In the genomic region with DNA sequence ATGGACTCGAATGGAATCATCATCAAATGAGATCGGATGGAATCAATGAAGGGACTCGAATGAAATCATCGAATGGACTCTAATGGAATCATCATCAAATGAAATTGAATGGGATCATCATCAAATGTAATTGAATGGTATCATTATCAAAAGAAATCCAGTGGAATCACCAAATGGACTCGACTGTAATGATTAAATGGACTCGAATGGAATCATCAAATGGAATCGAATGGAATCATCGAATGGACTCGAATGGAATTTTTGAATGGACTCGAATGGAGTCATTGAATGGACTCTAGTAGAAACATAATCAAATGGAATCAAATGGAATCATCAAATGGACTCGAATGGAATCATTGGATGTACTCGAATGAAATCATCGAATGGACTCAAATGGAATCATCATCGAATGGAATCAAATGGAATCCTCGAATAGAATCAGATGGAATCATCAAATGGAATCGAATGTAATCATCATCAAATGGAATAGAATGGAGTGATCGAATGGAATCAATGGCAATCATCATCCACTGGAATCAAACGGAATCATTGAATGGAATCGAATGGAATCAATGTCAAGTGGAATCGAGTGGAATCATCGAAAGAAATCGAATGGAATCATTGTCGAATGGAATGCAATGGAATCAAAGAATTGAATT, we compare ENCODE assay signal across 8 cellular contexts.
DNase-seq lines count a peak whose midpoint lies in the region; ATAC-seq and TF ChIP-seq lines count a peak whose summit lies in the region.
"Not testable (repeated sequence)": the region's sequence is repeated elsewhere in the genome, so short reads cannot be mapped to it uniquely, and the experiment has no call there.

No MANE protein-coding gene starts in this region.

- H2AFZ ChIP-seq in DND-41 (ENCODE audit: low read depth, low read length) = not testable (repeated sequence)

- peaks cover 23% of the 10 kb centered on the region for H3K9me3 Mint-ChIP-seq in activated T-helper 2 cell treated with anti-CD3 and anti-CD28 coated beads, Interferon-gamma antibody, Interleukin-2, Interleukin-4, amounts not matched to agents 10 μg/mL and 5 μg/mL and 100 μg/mL, durations not matched to agents 14 hours and 24 hours and 36 hours

- DNase-seq in DND-41 = peak; percentile 35
- DNase-seq in M059J (ENCODE audit: low read depth) = peak; percentile 6
- peak; percentile 63 for DNase-seq in activated T-helper 2 cell treated with anti-CD3 and anti-CD28 coated beads, Interferon-gamma antibody, Interleukin-2, Interleukin-4, amounts not matched to agents 10 μg/mL and 5 μg/mL and 100 μg/mL, durations not matched to agents 14 hours and 24 hours and 36 hours (ENCODE audit: low spot score)
- not testable (repeated sequence) for DNase-seq in mucosa of descending colon; stimulated activated naive CD8-positive, alpha-beta T cell treated with anti-CD3 and anti-CD28 coated beads, Interleukin-15, Interleukin-2, amounts not matched to agents 100 U/mL and 50 U/mL, for 24 hours

- H4K20me1 ChIP-seq in DND-41 (ENCODE audit: insufficient read depth, low read length) = not testable (repeated sequence)

- not testable (repeated sequence) for H3K79me2 ChIP-seq in DND-41 (ENCODE audit: insufficient read depth, low read length)

- H3K27ac Mint-ChIP-seq in activated T-helper 2 cell treated with anti-CD3 and anti-CD28 coated beads, Interferon-gamma antibody, Interleukin-2, Interleukin-4, amounts not matched to agents 10 μg/mL and 5 μg/mL and 100 μg/mL, durations not matched to agents 14 hours and 24 hours and 36 hours = not testable (repeated sequence)

- H3K36me3 Mint-ChIP-seq in activated T-helper 2 cell treated with anti-CD3 and anti-CD28 coated beads, Interferon-gamma antibody, Interleukin-2, Interleukin-4, amounts not matched to agents 10 μg/mL and 5 μg/mL and 100 μg/mL, durations not matched to agents 14 hours and 24 hours and 36 hours (ENCODE audit: low read depth) = not testable (repeated sequence)

- H3K9me3 ChIP-seq in DND-41 (ENCODE audit: insufficient read depth, low read length, severe bottlenecking) (peaks cover 17% of the 10 kb centered on the region), mucosa of descending colon (peaks cover 25% of the 10 kb centered on the region)

- H3K27me3 Mint-ChIP-seq in activated T-helper 2 cell treated with anti-CD3 and anti-CD28 coated beads, Interferon-gamma antibody, Interleukin-2, Interleukin-4, amounts not matched to agents 10 μg/mL and 5 μg/mL and 100 μg/mL, durations not matched to agents 14 hours and 24 hours and 36 hours (ENCODE audit: low read depth) = not testable (repeated sequence)

- not testable (repeated sequence) for H3K27ac ChIP-seq in DND-41 (ENCODE audit: low read length)

- TF ChIP-seq CTCF in DND-41 (IDR thresholded peaks at IDR 0.05; ENCODE audit: borderline replicate concordance, extremely low read depth, low read length, poor library complexity, severe bottlenecking); mucosa of descending colon (IDR thresholded peaks at IDR 0.05): not testable (repeated sequence)

- not testable (repeated sequence) for H3K4me1 ChIP-seq in DND-41 (ENCODE audit: insufficient read depth, low read length); mucosa of descending colon (ENCODE audit: low read depth)

- H3K9ac ChIP-seq in DND-41 (ENCODE audit: low read depth, low read length) = not testable (repeated sequence)

- intact Hi-C loops in activated T-helper 2 cell treated with anti-CD3 and anti-CD28 coated beads, Interferon-gamma antibody, Interleukin-2, Interleukin-4, amounts not matched to agents 10 μg/mL and 5 μg/mL and 100 μg/mL, durations not matched to agents 14 hours and 24 hours and 36 hours (cut with micrococcal nuclease); mucosa of descending colon (cut with DNase I, micrococcal nuclease): not testable (repeated sequence)

- not testable (repeated sequence) for H3K4me3 Mint-ChIP-seq in activated T-helper 2 cell treated with anti-CD3 and anti-CD28 coated beads, Interferon-gamma antibody, Interleukin-2, Interleukin-4, amounts not matched to agents 10 μg/mL and 5 μg/mL and 100 μg/mL, durations not matched to agents 14 hours and 24 hours and 36 hours (ENCODE audit: low read depth)

- 0 out of 3 replicates have a peak, but pooled peaks have one; percentile 12 for ATAC-seq in DND-41 (ENCODE audit: insufficient read depth, low read depth)
- peak; percentile 5 for ATAC-seq in GM21381 (IDR thresholded peaks at IDR 0.05; ENCODE audit: unreplicated experiment)
- ATAC-seq in HG02938 (IDR thresholded peaks at IDR 0.05; ENCODE audit: unreplicated experiment) = peak; percentile 3
- ATAC-seq in esophagus mucosa = peak; percentile 21
- peak; percentile 5 for ATAC-seq in mucosa of descending colon
- ATAC-seq in stimulated activated naive CD8-positive, alpha-beta T cell treated with anti-CD3 and anti-CD28 coated beads, Interleukin-15, Interleukin-2, amounts not matched to agents 100 U/mL and 50 U/mL, for 24 hours = peak; percentile 2

- H3K27me3 ChIP-seq in DND-41 (ENCODE audit: insufficient read depth, low read length, poor library complexity) = not testable (repeated sequence)

- H3K4me3 ChIP-seq in DND-41 (ENCODE audit: low read depth in 1 of 2, low read length in 2 of 2) = not testable (repeated sequence)
- H3K4me3 ChIP-seq in mucosa of descending colon = peak overlapping the region; percentile 0

- H3K4me1 Mint-ChIP-seq in activated T-helper 2 cell treated with anti-CD3 and anti-CD28 coated beads, Interferon-gamma antibody, Interleukin-2, Interleukin-4, amounts not matched to agents 10 μg/mL and 5 μg/mL and 100 μg/mL, durations not matched to agents 14 hours and 24 hours and 36 hours (ENCODE audit: low read depth) = not testable (repeated sequence)

- H3K4me2 ChIP-seq in DND-41 (ENCODE audit: insufficient read depth, low read length) = not testable (repeated sequence)

- not testable (repeated sequence) for H3K36me3 ChIP-seq in DND-41 (ENCODE audit: insufficient read depth, low read length); mucosa of descending colon (ENCODE audit: low read depth)
